Comparison of ENCODE assay signal across 12 cellular contexts in genomic region chr18:13434854-13435253, GRCh38.
"Had no signal": no experiment of that assay in that cellular context is flagged by ENCODE, and none has a peak within 500 bp of the region (broad histone marks: within the 10 kb centered on the region; RNA-seq: fewer than 3 reads in every experiment).

No MANE protein-coding gene starts in this region.

- H3K27me3 ChIP-seq: dorsolateral prefrontal cortex, foreskin keratinocyte, pancreas had no signal

- ATAC-seq: activated naive CD4-positive, alpha-beta T cell treated with anti-CD3 and anti-CD28 coated beads, Interleukin-2, amount 50 U/mL, for 72 hours; foreskin keratinocyte; stimulated activated memory B cell treated with anti-CD40 and anti-IgM and Interleukin-4, amounts not matched to agents 10 μg/mL and 1 μg/mL and 100 μg/mL, for 72 hours had no signal

- FAIRE-seq: pancreas had no signal

- H3K27ac ChIP-seq: foreskin keratinocyte had no signal

- H3K36me3 ChIP-seq: pancreas had no signal

- DNase-seq: activated CD4-positive, alpha-beta T cell treated with anti-CD3 and anti-CD28 coated beads, Interleukin-2, amount 50 U/mL, for 1 hour; activated CD4-positive, CD25-positive, alpha-beta regulatory T cell; activated effector memory CD4-positive, alpha-beta T cell treated with anti-CD3 and anti-CD28 coated beads, Interleukin-2, amount 50 U/mL, for 16 hours; amygdala; dorsolateral prefrontal cortex; foreskin keratinocyte; mesendoderm; pancreas; trophoblast cell had no signal

- H3K4me3 ChIP-seq: dorsolateral prefrontal cortex, pancreas, skin epidermis had no signal

- H3K4me1 ChIP-seq: foreskin keratinocyte, pancreas had no signal

- H3K9me3 ChIP-seq: pancreas had no signal
